Comparison of ENCODE assay signal across 2 cellular contexts in the genomic region with DNA sequence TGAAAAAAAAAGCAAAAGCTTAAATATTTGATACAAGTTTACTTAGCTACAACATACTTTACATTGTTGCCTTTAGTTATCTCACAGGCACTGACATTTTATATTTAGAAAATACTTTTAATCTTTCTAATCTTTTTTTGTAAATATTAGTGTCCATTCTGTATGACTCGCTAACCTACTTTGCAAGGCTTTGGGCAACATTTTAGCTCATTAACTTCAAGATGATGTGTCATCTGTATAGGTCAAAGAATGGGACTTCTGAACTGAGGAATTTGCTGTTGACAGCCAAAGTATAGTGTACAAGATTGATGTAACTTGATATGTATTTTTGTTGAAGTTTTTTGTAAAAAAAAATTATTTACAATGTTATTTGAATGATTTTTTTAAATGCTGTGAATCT.
TF ChIP-seq lines count a peak whose summit lies in the region.

No MANE protein-coding gene starts in this region.

TF ChIP-seq in endothelial cell of umbilical vein, 7 proteins besides CTCF, POLR2A, EP300 and RAD21:
- TF ChIP-seq FOS (IDR thresholded peaks at IDR 0.05; ENCODE audit: borderline replicate concordance, insufficient read depth, low read length) (peak; percentile 11), EZH2 (IDR thresholded peaks at IDR 0.05; ENCODE audit: borderline replicate concordance, low read depth, low read length, severe bottlenecking) (no peak)

TF ChIP-seq in HEK293T, 16 proteins besides CTCF, POLR2A, EP300 and RAD21:
- TF ChIP-seq BHLHE40 (IDR thresholded peaks at IDR 0.05; ENCODE audit: borderline replicate concordance): no peak
- TF ChIP-seq TARDBP (IDR thresholded peaks at IDR 0.05): no peak
- no peak for TF ChIP-seq HDGF (IDR thresholded peaks at IDR 0.05; ENCODE audit: borderline replicate concordance)
- no peak for TF ChIP-seq CTBP1 (IDR thresholded peaks at IDR 0.05; ENCODE audit: borderline replicate concordance)
- TF ChIP-seq ELF4 (IDR thresholded peaks at IDR 0.05): no peak
- no peak for TF ChIP-seq SP1 (IDR thresholded peaks at IDR 0.05)
- TF ChIP-seq, protein P1, sequence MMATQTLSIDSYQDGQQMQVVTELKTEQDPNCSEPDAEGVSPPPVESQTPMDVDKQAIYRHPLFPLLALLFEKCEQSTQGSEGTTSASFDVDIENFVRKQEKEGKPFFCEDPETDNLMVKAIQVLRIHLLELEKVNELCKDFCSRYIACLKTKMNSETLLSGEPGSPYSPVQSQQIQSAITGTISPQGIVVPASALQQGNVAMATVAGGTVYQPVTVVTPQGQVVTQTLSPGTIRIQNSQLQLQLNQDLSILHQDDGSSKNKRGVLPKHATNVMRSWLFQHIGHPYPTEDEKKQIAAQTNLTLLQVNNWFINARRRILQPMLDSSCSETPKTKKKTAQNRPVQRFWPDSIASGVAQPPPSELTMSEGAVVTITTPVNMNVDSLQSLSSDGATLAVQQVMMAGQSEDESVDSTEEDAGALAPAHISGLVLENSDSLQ (IDR thresholded peaks at IDR 0.05): no peak
- no peak for TF ChIP-seq FOXA1 (IDR thresholded peaks at IDR 0.05)
- TF ChIP-seq ZNF384 (IDR thresholded peaks at IDR 0.05): no peak
- TF ChIP-seq L3MBTL2 (conservative IDR thresholded peaks at IDR 0.05): no peak
- TF ChIP-seq NFRKB (IDR thresholded peaks at IDR 0.05): no peak
- no peak for TF ChIP-seq FOXK2 (IDR thresholded peaks at IDR 0.05)
- no peak for TF ChIP-seq SUZ12 (IDR thresholded peaks at IDR 0.05)
- TF ChIP-seq LEF1 (IDR thresholded peaks at IDR 0.05; ENCODE audit: borderline replicate concordance): no peak
